ENCODE assay signal across 13 cellular contexts in the genomic region with DNA sequence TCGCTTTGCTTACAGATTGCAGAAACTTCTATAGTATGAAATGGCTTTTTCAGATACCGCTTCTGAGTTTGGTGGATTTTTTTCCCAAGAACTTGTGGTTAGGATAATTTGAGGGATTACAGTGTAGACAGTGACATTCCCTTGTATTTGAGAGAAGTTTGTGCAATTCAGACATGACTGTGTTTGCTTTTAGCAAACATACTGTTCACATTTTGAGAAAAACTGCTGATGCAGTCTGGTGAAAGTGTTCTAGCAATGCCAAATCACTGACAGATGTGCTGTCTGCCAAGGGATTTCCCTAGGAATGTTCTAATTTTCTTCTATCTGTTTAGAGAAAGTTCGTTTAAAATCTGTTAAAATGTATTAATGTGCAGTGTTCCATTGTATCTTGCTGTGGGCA.
"Had no signal": no experiment of that assay in that cellular context is flagged by ENCODE, and none has a peak within 500 bp of the region (broad histone marks: within the 10 kb centered on the region; RNA-seq: fewer than 3 reads in every experiment).

No MANE protein-coding gene starts in this region.

- H3K36me3 Mint-ChIP-seq: activated naive CD4-positive, alpha-beta T cell treated with anti-CD3 and anti-CD28 coated beads, Interleukin-2, amount 50 U/mL, for 72 hours; natural killer cell had no signal

- H3K9me3 Mint-ChIP-seq: activated naive CD4-positive, alpha-beta T cell treated with anti-CD3 and anti-CD28 coated beads, Interleukin-2, amount 50 U/mL, for 72 hours; activated T-cell treated with anti-CD3 and anti-CD28 coated beads, Interleukin-2, amount 50 U/mL, for 24 hours; natural killer cell had no signal

- ATAC-seq: activated CD4-positive, CD25-positive, alpha-beta regulatory T cell treated with anti-CD3 and anti-CD28 coated beads, Interleukin-2, amount 50 U/mL, for 24 hours; activated naive CD4-positive, alpha-beta T cell treated with anti-CD3 and anti-CD28 coated beads, Interleukin-2, amount 50 U/mL, for 72 hours; left colon; natural killer cell; right cardiac atrium; upper lobe of right lung had no signal

- H3K27ac Mint-ChIP-seq: activated naive CD4-positive, alpha-beta T cell treated with anti-CD3 and anti-CD28 coated beads, Interleukin-2, amount 50 U/mL, for 72 hours; activated T-cell treated with anti-CD3 and anti-CD28 coated beads, Interleukin-2, amount 50 U/mL, for 24 hours; natural killer cell had no signal

- H3K4me3 Mint-ChIP-seq: activated T-cell treated with anti-CD3 and anti-CD28 coated beads, Interleukin-2, amount 50 U/mL, for 24 hours; natural killer cell had no signal

- DNase-seq: activated effector memory CD4-positive, alpha-beta T cell treated with anti-CD3 and anti-CD28 coated beads, Interleukin-2, amount 50 U/mL, for 16 hours; activated T-cell treated with anti-CD3 and anti-CD28 coated beads, Interleukin-2, amount 50 U/mL, for 24 hours; aorta; effector CD8-positive, alpha-beta T cell; left colon; natural killer cell; nucleus accumbens; right cardiac atrium; stimulated activated CD4-positive, alpha-beta T cell treated with anti-CD3 and anti-CD28 coated beads, Interleukin-12 subunit alpha, Interleukin-12 subunit beta, amount 100 ng/mL, for 4 hours; stimulated activated naive CD4-positive, alpha-beta T cell; upper lobe of right lung had no signal
